In the genomic region with DNA sequence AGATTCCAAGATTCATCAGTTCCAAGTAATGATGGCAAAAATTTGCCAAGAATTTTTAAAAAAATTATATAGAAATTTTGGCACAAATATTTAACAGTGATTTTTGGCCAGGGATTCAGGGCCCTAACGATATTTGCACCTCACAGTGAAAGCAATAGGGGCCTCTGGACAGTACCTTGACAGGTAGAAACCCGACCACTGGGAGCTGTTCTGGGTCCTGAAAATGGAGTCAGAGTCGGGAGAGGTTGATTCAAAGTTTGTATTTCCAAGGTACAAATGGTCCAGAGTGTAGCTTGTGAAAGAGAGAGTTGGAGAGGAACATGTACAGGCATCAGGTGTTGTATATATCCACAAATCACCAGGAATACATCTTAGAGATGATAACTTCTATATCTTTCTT, we compare ENCODE assay signal across 19 cellular contexts. TPM values are rescaled to one million over a fixed set of nuclear protein-coding genes. Genes with fewer than 3 reads are reported as not detected.
DNase-seq lines count a peak whose midpoint lies in the region; ATAC-seq, FAIRE-seq and TF ChIP-seq lines count a peak whose summit lies in the region.
"Had no signal": no experiment of that assay in that cellular context is flagged by ENCODE, and none has a peak within 500 bp of the region (broad histone marks: within the 10 kb centered on the region; RNA-seq: fewer than 3 reads in every experiment).

No MANE protein-coding gene starts in this region.

- H4K20me1 ChIP-seq in K562 (replicated peaks; ENCODE audit: control insufficient read depth, insufficient read depth, low read length) = no peaks in the 10 kb centered on the region

- no peaks in the 10 kb centered on the region for H3K36me3 ChIP-seq in Caco-2 (ENCODE audit: control insufficient read depth, insufficient read depth, low read length)
- no peaks in the 10 kb centered on the region for H3K36me3 ChIP-seq in K562 (ENCODE audit: control insufficient read depth, insufficient read depth, low read length)

- no peak overlapping the region for H3K9ac ChIP-seq in K562 (ENCODE audit: insufficient read depth in 1 of 2, low read depth in 2 of 2, low read length in 2 of 2)

- no peak overlapping the region for H3K27ac ChIP-seq in K562 (ENCODE audit: extremely low read depth, low read depth, low read length)

- H3K9me3 ChIP-seq in Caco-2 (no peaks in the 10 kb centered on the region), K562 (replicated peaks; ENCODE audit: control insufficient read depth, insufficient read depth, low read depth, low read length) (no peaks in the 10 kb centered on the region)

- H3K4me3 ChIP-seq in Caco-2 (ENCODE audit: low read depth, low read length) = no peak overlapping the region
- H3K4me3 ChIP-seq in K562 = no peak overlapping the region

- TF ChIP-seq POLR2A in K562 (conservative IDR thresholded peaks at IDR 0.05) = no peak

- in situ Hi-C loops in K562 (cut with MboI) = no loop called here

- no peaks in the 10 kb centered on the region for H3K9me1 ChIP-seq in K562 (ENCODE audit: control insufficient read depth, insufficient read depth, low read length)

- H3K36me3 Mint-ChIP-seq in Caco-2 (ENCODE audit: insufficient read depth, unreplicated experiment) = no peaks in the 10 kb centered on the region
- H3K36me3 Mint-ChIP-seq: memory B cell had no signal

- H3K27ac Mint-ChIP-seq in Caco-2 (ENCODE audit: unreplicated experiment) = no peak overlapping the region
- H3K27ac Mint-ChIP-seq: memory B cell, nephron had no signal

- H3K79me2 ChIP-seq in K562 (ENCODE audit: control insufficient read depth, insufficient read depth, low read length) = no peaks in the 10 kb centered on the region

- BruUV-seq in Caco-2 (replicated peaks; lab: Mats Ljungman, UMichigan) = no TSS peak
- no TSS peak for BruUV-seq in K562 (replicated peaks; lab: Mats Ljungman, UMichigan)

- WGBS in K562 (ENCODE audit: insufficient coverage, low coverage, missing lambda C conversion rate) = 2% methylated on average over 3 of the region's 3 CpGs

- H3K4me3 Mint-ChIP-seq in Caco-2 (ENCODE audit: unreplicated experiment) = no peak overlapping the region
- H3K4me3 Mint-ChIP-seq: memory B cell, nephron had no signal

- TF ChIP-seq EP300 in K562 (IDR thresholded peaks at IDR 0.05; ENCODE audit: low read length) = no peak

- 0 out of 2 replicates have a peak, but pooled peaks cover under 1% of the 10 kb centered on the region for H3K4me1 ChIP-seq in Caco-2
- no peaks in the 10 kb centered on the region for H3K4me1 ChIP-seq in K562 (replicated peaks in 1 of 2; ENCODE audit: control insufficient read depth in 2 of 2, insufficient read depth in 2 of 2, low read length in 2 of 2)

- H3K27me3 Mint-ChIP-seq in Caco-2 (ENCODE audit: insufficient read depth, unreplicated experiment) = peaks cover 2% of the 10 kb centered on the region

- H2AFZ ChIP-seq in K562 (ENCODE audit: low read depth, low read length) = no peak overlapping the region

- no peak overlapping the region for H3K4me2 ChIP-seq in K562 (ENCODE audit: insufficient read depth, low read length)

- no peaks in the 10 kb centered on the region for H3K4me1 Mint-ChIP-seq in Caco-2 (ENCODE audit: low read depth, unreplicated experiment)
- H3K4me1 Mint-ChIP-seq: memory B cell, nephron had no signal

- peak; percentile 71 to 76 for DNase-seq in Caco-2
- peak; percentile 9 for DNase-seq in LoVo (ENCODE audit: low spot score)
- DNase-seq in K562 (ENCODE audit: extremely low read depth in 1 of 4, low spot score in 3 of 4) = no peak
- DNase-seq in left kidney (ENCODE audit: low read depth, low spot score) = peak; percentile 84
- DNase-seq in left cardiac atrium = no peak
- no peak for DNase-seq in pons (ENCODE audit: low spot score)
- no peak for DNase-seq in stimulated activated CD4-positive, alpha-beta T cell treated with anti-CD3 and anti-CD28 coated beads, Interleukin-1b, Interleukin-23, amount 100 ng/mL, for 48 hours
- DNase-seq: amygdala, NCI-H2029, NCI-H526, retina had no signal

- POLR2A ChIA-PET in Caco-2 (lab: Charles Lee) (no interaction called here), K562 (lab: Yijun Ruan, JAX) (no interaction called here)

- no peak for TF ChIP-seq RAD21 in K562 (CRISPR knock-in tag; conservative IDR thresholded peaks at IDR 0.05 in 1 of 2, IDR thresholded peaks at IDR 0.05 in 1 of 2)

- no peak for ATAC-seq in K562
- ATAC-seq in left cardiac atrium = no peak
- no peak for ATAC-seq in HG03045 (IDR thresholded peaks at IDR 0.05; ENCODE audit: unreplicated experiment)

- TF ChIP-seq CTCF in Caco-2 (IDR thresholded peaks at IDR 0.05; ENCODE audit: insufficient read depth in 1 of 2, low read depth in 1 of 2, low read length in 1 of 2, severe bottlenecking in 1 of 2, unreplicated experiment in 1 of 2) (no peak), K562 (IDR thresholded peaks at IDR 0.05 in 2 of 3, conservative IDR thresholded peaks at IDR 0.05 in 1 of 3; ENCODE audit: insufficient read depth in 2 of 3, low read depth in 1 of 3, low read length in 3 of 3) (no peak)

- intact Hi-C loops in Caco-2 (cut with micrococcal nuclease; ENCODE audit: unreplicated experiment) (no loop called here), K562 (cut with micrococcal nuclease) (no loop called here), left cardiac atrium (cut with DNase I) (no loop called here)

- no peaks in the 10 kb centered on the region for H3K9me3 Mint-ChIP-seq in Caco-2 (ENCODE audit: unreplicated experiment)
- H3K9me3 Mint-ChIP-seq: memory B cell, nephron had no signal

- CTCF ChIA-PET in Caco-2 (lab: Charles Lee) (no interaction called here), K562 (lab: Yijun Ruan, JAX; ENCODE audit: low intra/inter-chr PET ratio) (no interaction called here)

- H3K27me3 ChIP-seq in Caco-2 (replicated peaks; ENCODE audit: control insufficient read depth, insufficient read depth, low read length) (no peaks in the 10 kb centered on the region), K562 (ENCODE audit: control insufficient read depth in 2 of 2, insufficient read depth in 2 of 2, low read length in 2 of 2) (no peaks in the 10 kb centered on the region)

- FAIRE-seq in K562 (lab: Jason Lieb, UNC) = no peak

TF ChIP-seq in K562, 482 proteins besides CTCF, POLR2A, EP300 and RAD21:
- 0 out of 2 replicates have a peak, but pooled peaks have one; percentile 51 for TF ChIP-seq EHMT2 (IDR thresholded peaks at IDR 0.05)
- TF ChIP-seq, protein P1, sequence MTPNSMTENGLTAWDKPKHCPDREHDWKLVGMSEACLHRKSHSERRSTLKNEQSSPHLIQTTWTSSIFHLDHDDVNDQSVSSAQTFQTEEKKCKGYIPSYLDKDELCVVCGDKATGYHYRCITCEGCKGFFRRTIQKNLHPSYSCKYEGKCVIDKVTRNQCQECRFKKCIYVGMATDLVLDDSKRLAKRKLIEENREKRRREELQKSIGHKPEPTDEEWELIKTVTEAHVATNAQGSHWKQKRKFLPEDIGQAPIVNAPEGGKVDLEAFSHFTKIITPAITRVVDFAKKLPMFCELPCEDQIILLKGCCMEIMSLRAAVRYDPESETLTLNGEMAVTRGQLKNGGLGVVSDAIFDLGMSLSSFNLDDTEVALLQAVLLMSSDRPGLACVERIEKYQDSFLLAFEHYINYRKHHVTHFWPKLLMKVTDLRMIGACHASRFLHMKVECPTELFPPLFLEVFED (CRISPR knock-in tag; conservative IDR thresholded peaks at IDR 0.05) = no peak

RNA-seq across cellular contexts. Expression of gene MRGPRX2, which starts 41.6 kb away (rescaled TPM):
- total RNA-seq in Caco-2 (2022) = not detected in 2 replicates
- total RNA-seq in K562 (2011; cell fraction: chromatin; rRNA removed; ENCODE audit: low replicate concordance) = not detected in 2 replicates
- total RNA-seq in K562 (2011; cell fraction: nucleolus; rRNA removed) = 0.17 TPM in 1 of 2 replicates, not detected in the other
- total RNA-seq in K562 (2011; cell fraction: nucleoplasm; rRNA removed) = not detected in 2 replicates
- total RNA-seq in K562 (2014; rRNA removed) = not detected in 2 replicates
- total RNA-seq in K562 (2014; rRNA removed; fragmentation: Illumina TruSeq; extraction: Trizol) = not detected in 2 replicates
- total RNA-seq in K562 (2015; rRNA removed; fragmentation: Illumina TruSeq; extraction: Trizol) = not detected in 2 replicates
- not detected in 2 replicates for total RNA-seq in K562 (2021)
- 0.04 TPM in 1 of 2 replicates, not detected in the other for polyA plus RNA-seq in K562 (2011; rRNA removed)
- polyA plus RNA-seq in K562 (2011; cell fraction: cytosol; rRNA removed) = 0.06 TPM in 1 of 2 replicates, not detected in the other
- polyA plus RNA-seq in K562 (2011; cell fraction: nucleus; rRNA removed) = 0.11 TPM in 1 of 2 replicates, not detected in the other
- 0.04 TPM in 1 of 2 replicates, not detected in the other for polyA plus RNA-seq in K562 (2012)
- polyA plus RNA-seq in K562 (2014; fragmentation: Illumina TruSeq; extraction: Trizol) = not detected in 2 replicates
- not detected for polyA plus RNA-seq in K562 (2014; fragmentation: Nextera tagmentation; extraction: Ambion mirVana)
- not detected in 2 replicates for polyA plus RNA-seq in K562 (2014; rRNA removed)
- polyA minus RNA-seq in K562 (2011; rRNA and poly(A)+ RNA removed) = not detected in 2 replicates
- not detected in 2 replicates for polyA minus RNA-seq in K562 (2011; cell fraction: cytosol; rRNA and poly(A)+ RNA removed)
- polyA minus RNA-seq in K562 (2011; cell fraction: nucleus; rRNA and poly(A)+ RNA removed) = not detected in 2 replicates
- not detected for total RNA-seq in left cardiac atrium
- total RNA-seq: activated CD8-positive, alpha-beta memory T cell treated with anti-CD3 and anti-CD28 coated beads for 36 hours; cerebellum; fibroblast of villous mesenchyme; G401; H4 had no signal

Comparison
In these comparisons a context has a peak if more than half of its experiments do, and no peak if none do; other contexts are left out.
1. DNase-seq: peak in Caco-2 (2 of 2), LoVo (single experiment) and left kidney (single experiment); none in K562 (0 of 4), left cardiac atrium (single experiment), pons (single experiment) and stimulated activated CD4-positive, alpha-beta T cell treated with anti-CD3 and anti-CD28 coated beads, Interleukin-1b, Interleukin-23, amount 100 ng/mL, for 48 hours (single experiment).